In the genomic region with DNA sequence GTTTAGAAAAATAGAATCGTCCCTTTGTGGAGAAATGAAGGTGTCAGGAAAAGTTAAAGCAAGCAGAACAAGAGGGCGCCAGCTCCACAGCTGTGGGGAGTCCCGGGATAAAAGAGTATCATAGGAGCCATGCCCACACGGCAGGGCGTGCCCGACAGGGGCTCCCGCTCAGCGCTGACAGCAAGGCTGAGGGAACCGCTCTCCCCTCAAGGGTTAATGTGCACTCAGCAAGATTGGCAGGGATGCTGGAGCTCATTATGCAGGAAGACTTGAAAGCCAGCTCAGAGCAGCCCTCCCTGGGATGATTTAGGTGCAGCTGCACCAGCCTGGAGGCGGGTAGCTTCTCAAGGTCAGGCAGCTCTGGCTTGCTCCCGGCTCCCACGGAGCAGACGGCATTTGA, we compare ENCODE assay signal across 9 cellular contexts.
"Had no signal": no experiment of that assay in that cellular context is flagged by ENCODE, and none has a peak within 500 bp of the region (broad histone marks: within the 10 kb centered on the region; RNA-seq: fewer than 3 reads in every experiment).

No MANE protein-coding gene starts in this region.

- DNase-seq: activated CD4-positive, alpha-beta T cell treated with anti-CD3 and anti-CD28 coated beads, Interleukin-2, amount 50 U/mL, for 1 hour; activated CD4-positive, CD25-positive, alpha-beta regulatory T cell; activated effector memory CD4-positive, alpha-beta T cell treated with Interleukin-2 at 50 U/mL for 16 hours; activated T-cell treated with anti-CD3 and anti-CD28 coated beads, Interleukin-2, amount 50 U/mL, for 24 hours; amniotic stem cell; glutamatergic neuron; immature natural killer cell; left cardiac atrium; stimulated activated CD4-positive, alpha-beta T cell treated with anti-CD3 and anti-CD28 coated beads, Interleukin-4, amount 100 ng/mL, for 4 hours had no signal
